10 cellular contexts compared by ENCODE assay signal in the genomic region with DNA sequence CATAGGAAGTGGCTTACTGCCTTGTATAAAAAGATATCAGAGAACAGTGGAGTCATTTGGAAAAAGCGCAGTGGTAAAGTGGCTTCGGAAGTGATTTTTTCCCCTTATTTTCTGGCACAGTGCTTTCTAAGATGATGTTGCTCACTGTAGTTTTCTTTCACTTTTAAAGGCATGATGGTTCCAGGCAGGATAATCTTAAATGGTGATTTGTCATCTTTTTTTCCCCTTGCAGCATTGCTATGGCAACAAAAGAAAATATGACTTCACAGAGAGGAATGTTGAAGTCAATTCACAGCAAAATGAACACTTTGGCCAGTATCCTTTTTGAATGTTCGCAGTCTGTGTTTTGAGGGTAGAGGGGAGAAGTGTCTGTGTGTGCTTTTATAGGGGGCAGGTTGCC. TPM values are rescaled to one million over a fixed set of nuclear protein-coding genes. Genes with fewer than 3 reads are reported as not detected.
DNase-seq lines count a peak whose midpoint lies in the region; ATAC-seq and TF ChIP-seq lines count a peak whose summit lies in the region.
"Had no signal": no experiment of that assay in that cellular context is flagged by ENCODE, and none has a peak within 500 bp of the region (broad histone marks: within the 10 kb centered on the region; RNA-seq: fewer than 3 reads in every experiment).

No MANE protein-coding gene starts in this region.

- CTCF ChIA-PET in HEK293T (lab: Yijun Ruan, JAX): no interaction called here

- H3K9me3 ChIP-seq in ascending aorta (no peaks in the 10 kb centered on the region), left ventricle myocardium inferior (replicated peaks) (no peaks in the 10 kb centered on the region)

- peaks cover 3 to 8% of the 10 kb centered on the region in 2 donors for H3K4me1 ChIP-seq in ascending aorta
- H3K4me1 ChIP-seq in left ventricle myocardium inferior: peaks cover 42% of the 10 kb centered on the region

- intact Hi-C loops in ascending aorta (cut with DNase I) (loop anchor here (1.0 kb wide), 1 partner anchor 81 kb away; no protein-coding TSS in a partner anchor), left ventricle myocardium inferior (cut with micrococcal nuclease) (no loop called here), dorsolateral prefrontal cortex (cut with DNase I) (no loop called here)

- no peak for ATAC-seq in GM18873 (IDR thresholded peaks at IDR 0.05; ENCODE audit: low FRiP score, unreplicated experiment)
- ATAC-seq: activated CD8-positive, alpha-beta memory T cell treated with anti-CD3 and anti-CD28 coated beads, Interleukin-2, amount 10 ng/mL, durations not matched to agents 7 days and 5 days had no signal

- H3K27me3 ChIP-seq in ascending aorta (no peaks in the 10 kb centered on the region), left ventricle myocardium inferior (ENCODE audit: low read depth) (no peaks in the 10 kb centered on the region), dorsolateral prefrontal cortex (no peaks in the 10 kb centered on the region)

- peak; percentile 85 for DNase-seq in HCEC 1CT
- DNase-seq in ascending aorta (ENCODE audit: low spot score in 2 of 2): no peak
- DNase-seq in left ventricle myocardium inferior: no peak
- DNase-seq in stromal cell of bone marrow (ENCODE audit: low read depth): peak; percentile 96
- DNase-seq in HEK293T (ENCODE audit: extremely low spot score): no peak
- no peak for DNase-seq in dorsolateral prefrontal cortex
- DNase-seq: activated CD8-positive, alpha-beta memory T cell treated with anti-CD3 and anti-CD28 coated beads, Interleukin-2, amount 10 ng/mL, durations not matched to agents 7 days and 5 days; posterior cingulate gyrus; stimulated activated naive CD4-positive, alpha-beta T cell had no signal

- TF ChIP-seq CTCF in ascending aorta (IDR thresholded peaks at IDR 0.05) (no peak), left ventricle myocardium inferior (IDR thresholded peaks at IDR 0.05; ENCODE audit: borderline replicate concordance) (no peak), dorsolateral prefrontal cortex (IDR thresholded peaks at IDR 0.05 in 54 of 56, conservative IDR thresholded peaks at IDR 0.05 in 2 of 56; ENCODE audit: low read depth in 1 of 56, partially characterized antibody in 56 of 56) (no peak)

- H3K27ac ChIP-seq in ascending aorta: peak overlapping the region; percentile 13 to 68
- H3K27ac ChIP-seq in left ventricle myocardium inferior (replicated peaks): peak overlapping the region; percentile 38
- H3K27ac ChIP-seq in dorsolateral prefrontal cortex: peak overlapping the region in 12 of 59 donors; percentile 1 to 78 (median 38)

- H3K4me3 ChIP-seq in ascending aorta: peak overlapping the region in 1 of 2 donors; percentile 28
- H3K4me3 ChIP-seq in left ventricle myocardium inferior: no peak overlapping the region
- H3K4me3 ChIP-seq in dorsolateral prefrontal cortex: no peak overlapping the region

- POLR2A ChIA-PET in HEK293T (lab: Yijun Ruan, JAX): interaction anchor here (1.2 kb wide), 1 partner anchor 10 kb away, joined by 3 read pairs; no protein-coding TSS in a partner anchor

- H3K36me3 ChIP-seq in ascending aorta (peaks cover 25 to 32% of the 10 kb centered on the region in 2 donors), left ventricle myocardium inferior (peaks cover 62% of the 10 kb centered on the region)

TF ChIP-seq in HEK293T, 16 proteins besides CTCF, POLR2A, EP300 and RAD21:
- TF ChIP-seq FOXA1 (IDR thresholded peaks at IDR 0.05): no peak
- no peak for TF ChIP-seq SP1 (IDR thresholded peaks at IDR 0.05)
- TF ChIP-seq BHLHE40 (IDR thresholded peaks at IDR 0.05; ENCODE audit: borderline replicate concordance): no peak
- no peak for TF ChIP-seq ARNT (IDR thresholded peaks at IDR 0.05)
- TF ChIP-seq PKNOX1 (IDR thresholded peaks at IDR 0.05): no peak
- TF ChIP-seq FOXM1 (IDR thresholded peaks at IDR 0.05; ENCODE audit: borderline replicate concordance): no peak
- TF ChIP-seq FOXK2 (IDR thresholded peaks at IDR 0.05): no peak
- TF ChIP-seq LEF1 (IDR thresholded peaks at IDR 0.05; ENCODE audit: borderline replicate concordance): no peak
- TF ChIP-seq NFRKB (IDR thresholded peaks at IDR 0.05): no peak
- no peak for TF ChIP-seq ZNF384 (IDR thresholded peaks at IDR 0.05)
- TF ChIP-seq TARDBP (IDR thresholded peaks at IDR 0.05): no peak
- no peak for TF ChIP-seq CTBP1 (IDR thresholded peaks at IDR 0.05; ENCODE audit: borderline replicate concordance)
- TF ChIP-seq SUZ12 (IDR thresholded peaks at IDR 0.05): no peak
- TF ChIP-seq L3MBTL2 (conservative IDR thresholded peaks at IDR 0.05): no peak
- TF ChIP-seq ELF4 (IDR thresholded peaks at IDR 0.05): no peak
- no peak for TF ChIP-seq HDGF (IDR thresholded peaks at IDR 0.05; ENCODE audit: borderline replicate concordance)

RNA-seq across cellular contexts. Expression of gene GOSR1, which starts 42.5 kb away (rescaled TPM):
- total RNA-seq in ascending aorta (33.0 TPM), left ventricle myocardium inferior (28.2 TPM), dorsolateral prefrontal cortex (10 to 100 TPM; 41.4 to 68.9 (median 57.7) TPM)

Comparison
In these comparisons a context has a peak if more than half of its experiments do, and no peak if none do; other contexts are left out.
1. DNase-seq: peak in HCEC 1CT (single experiment) and stromal cell of bone marrow (single experiment); none in ascending aorta (0 of 2), left ventricle myocardium inferior (single experiment), HEK293T (single experiment) and dorsolateral prefrontal cortex (0 of 10).